ENCODE assay signal across 18 cellular contexts in the genomic region with DNA sequence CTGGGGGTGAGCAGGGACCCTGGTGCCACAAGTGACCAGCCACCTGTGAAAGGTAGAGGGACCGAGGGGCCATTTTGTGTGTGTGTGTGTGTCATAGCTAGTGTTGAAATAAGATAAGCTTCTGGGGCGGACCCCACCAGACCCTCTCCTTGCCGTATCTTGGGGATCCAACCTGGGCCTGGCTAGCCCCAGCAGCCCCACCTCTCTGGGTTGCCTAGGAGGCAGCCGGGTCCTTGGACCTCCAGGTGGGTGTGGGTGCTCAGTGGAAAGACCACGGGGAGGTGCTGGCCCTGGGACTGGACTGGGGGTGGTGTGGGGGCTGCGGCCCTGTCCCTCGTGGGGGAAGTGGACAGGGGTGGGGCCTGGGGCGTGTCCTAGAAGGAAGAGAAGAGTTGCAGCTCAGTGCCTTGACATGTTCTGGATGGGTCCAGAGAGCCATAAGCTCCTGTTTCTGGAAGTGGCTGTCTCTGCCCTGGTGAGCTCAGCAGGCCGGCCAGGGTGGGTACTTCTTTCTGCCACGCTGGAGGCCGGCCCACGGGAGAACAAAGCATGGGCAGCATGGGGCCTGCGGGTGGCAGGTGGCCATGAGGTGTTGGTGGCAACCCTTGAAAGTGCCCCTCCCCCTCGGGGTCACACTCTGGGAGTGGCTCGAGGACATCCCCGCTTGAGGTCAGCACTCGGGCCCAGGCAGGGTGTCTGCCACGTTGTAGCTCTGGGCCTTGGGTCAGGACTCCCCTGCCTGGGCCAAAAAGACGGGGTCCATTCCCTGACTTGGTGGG. TPM values are rescaled to one million over a fixed set of nuclear protein-coding genes. Genes with fewer than 3 reads are reported as not detected.
A peak's percentile ranks its signal among the peaks of the same experiment; 100 is the strongest.
DNase-seq lines count a peak whose midpoint lies in the region; ATAC-seq, FAIRE-seq and TF ChIP-seq lines count a peak whose summit lies in the region.
"Had no signal": no experiment of that assay in that cellular context is flagged by ENCODE, and none has a peak within 500 bp of the region (broad histone marks: within the 10 kb centered on the region; RNA-seq: fewer than 3 reads in every experiment).

No MANE protein-coding gene starts in this region.

- no peak for TF ChIP-seq POLR2A in HepG2 (IDR thresholded peaks at IDR 0.05; ENCODE audit: insufficient read depth in 1 of 2, low read depth in 2 of 2, low read length in 2 of 2)
- TF ChIP-seq POLR2A in right lobe of liver (IDR thresholded peaks at IDR 0.05): no peak
- TF ChIP-seq POLR2A in erythroblast (IDR thresholded peaks at IDR 0.05; ENCODE audit: low read length): no peak

- H3K9ac ChIP-seq in HepG2 (ENCODE audit: insufficient read depth, low read depth, low read length): no peak overlapping the region

- 19% methylated on average over 18 of the region's 19 CpGs for WGBS in HepG2 (ENCODE audit: low lambda C conversion rate)
- no CpG with 5 or more reads among the region's 19 CpGs for WGBS in right lobe of liver (ENCODE audit: insufficient coverage, low coverage, low lambda C conversion rate, missing lambda C conversion rate)

- H3K4me1 ChIP-seq in HepG2 (ENCODE audit: insufficient read depth, low read length) (no peaks in the 10 kb centered on the region), right lobe of liver (no peaks in the 10 kb centered on the region)
- H3K4me1 ChIP-seq: A549, HAP-1 had no signal

- no peak overlapping the region for H3K4me2 ChIP-seq in HepG2 (ENCODE audit: low read depth, low read length)
- H3K4me2 ChIP-seq: A549 had no signal

- in situ Hi-C loops in HepG2 (cut with HindIII; ENCODE audit: extremely low pct_ligation_motif_present, low pct_unique_long_range_greater_than_20kb): no loop called here

- no peak for TF ChIP-seq RAD21 in HepG2 (CRISPR knock-in tag; IDR thresholded peaks at IDR 0.05)

- no TSS peak for BruUV-seq in HepG2 (replicated peaks; lab: Mats Ljungman, UMichigan)

- H3K79me2 ChIP-seq in HepG2 (ENCODE audit: insufficient read depth, low read length): no peaks in the 10 kb centered on the region

- no peak overlapping the region for H2AFZ ChIP-seq in HepG2 (ENCODE audit: low read length)

- H3K27ac ChIP-seq in HepG2 (ENCODE audit: extremely low read length, insufficient read depth, low read length) (no peak overlapping the region), right lobe of liver (no peak overlapping the region)
- H3K27ac ChIP-seq: 22Rv1, A549, C4-2B had no signal

- no peak for TF ChIP-seq CTCF in HepG2 (CRISPR knock-in tag; IDR thresholded peaks at IDR 0.05)
- no peak for TF ChIP-seq CTCF in right lobe of liver (IDR thresholded peaks at IDR 0.05)

- H3K27me3 ChIP-seq in HepG2 (ENCODE audit: control insufficient read depth in 1 of 2, insufficient read depth in 2 of 2, low read length in 2 of 2): peaks cover 22 to 73% of the 10 kb centered on the region in 2 experiments; a peak in 4 of 5 replicates
- H3K27me3 ChIP-seq in right lobe of liver: no peaks in the 10 kb centered on the region

- H3K36me3 ChIP-seq in HepG2 (replicated peaks in 1 of 2; ENCODE audit: control insufficient read depth in 1 of 2, insufficient read depth in 2 of 2, low read length in 2 of 2) (no peaks in the 10 kb centered on the region), right lobe of liver (no peaks in the 10 kb centered on the region)
- H3K36me3 ChIP-seq: HAP-1 had no signal

- H3K4me3 ChIP-seq in HepG2 (replicated peaks in 1 of 3; ENCODE audit: insufficient read depth in 1 of 3, low read depth in 2 of 3, low read length in 3 of 3): no peak overlapping the region
- no peak overlapping the region for H3K4me3 ChIP-seq in right lobe of liver
- H3K4me3 ChIP-seq: A549, HAP-1 had no signal

- FAIRE-seq in HepG2 (lab: Jason Lieb, UNC): no peak
- FAIRE-seq: A549 had no signal

- no peaks in the 10 kb centered on the region; the same call in 1 of the 2 replicates for H4K20me1 ChIP-seq in HepG2 (ENCODE audit: insufficient read depth, low read length)

- POLR2A ChIA-PET in HepG2 (lab: Yijun Ruan, JAX): no interaction called here

- no peak for DNase-seq in HepG2 (ENCODE audit: low spot score)
- no peak for DNase-seq in right lobe of liver
- peak; percentile 16 to 46 for DNase-seq in erythroblast (lab: John Stamatoyannopoulos, UW)
- no peak for DNase-seq in NCI-H2171 treated with DMSO at 0.1 percent for 48 hours (lab: John Stamatoyannopoulos, UW)
- DNase-seq: AML-193; CD4-positive, alpha-beta T cell; DMS153; DMS79 treated with DMSO at 0.1 percent for 48 hours; GF-D8; GOT3; IMR-90; KBM-7 had no signal

- ATAC-seq in HepG2 (no peak), right lobe of liver (no peak), HG02623 (IDR thresholded peaks at IDR 0.05; ENCODE audit: unreplicated experiment) (no peak)
- ATAC-seq: A549 had no signal

- intact Hi-C loops in HepG2 (cut with micrococcal nuclease; ENCODE audit: unreplicated experiment): no loop called here
- intact Hi-C loops in right lobe of liver (cut with DNase I): loop anchor here in 1 of 2 donors (10.0 kb wide), 1 partner anchor 366 kb away; no protein-coding TSS in a partner anchor

- TF ChIP-seq EP300 in HepG2 (IDR thresholded peaks at IDR 0.05; ENCODE audit: low read depth in 2 of 2, low read length in 2 of 2) (no peak), HepG2 (CRISPR knock-in tag; IDR thresholded peaks at IDR 0.05; ENCODE audit: borderline replicate concordance) (no peak)

- H3K9me3 ChIP-seq in HepG2 (ENCODE audit: low read length) (no peaks in the 10 kb centered on the region), right lobe of liver (no peaks in the 10 kb centered on the region)
- H3K9me3 ChIP-seq: A549, HAP-1 had no signal

- CTCF ChIA-PET in HepG2 (lab: Yijun Ruan, JAX; ENCODE audit: low intra/inter-chr PET ratio, low total read pairs): no interaction called here

RNA-seq across cellular contexts. Expression of gene RBBP8NL, which starts 8.4 kb away (rescaled TPM):
- 0.46 and 0.86 TPM in 2 replicates for total RNA-seq in HepG2 (2016; rRNA removed; fragmentation: Illumina TruSeq; extraction: Trizol)
- 0.30 and 0.62 TPM in 2 replicates for total RNA-seq in HepG2 (2016; cell fraction: cytosol; rRNA removed; fragmentation: Illumina TruSeq; extraction: Trizol; ENCODE audit: low read depth)
- 0.65 and 0.76 TPM in 2 replicates for total RNA-seq in HepG2 (2016; cell fraction: insoluble cytoplasmic fraction; rRNA removed; fragmentation: Illumina TruSeq; extraction: Trizol)
- 0.52 and 0.65 TPM in 2 replicates for total RNA-seq in HepG2 (2016; cell fraction: membrane; rRNA removed; fragmentation: Illumina TruSeq; extraction: Trizol)
- total RNA-seq in HepG2 (2016; cell fraction: nucleus; rRNA removed; fragmentation: Illumina TruSeq; extraction: Trizol): 0.78 and 0.81 TPM in 2 replicates
- 0.69 and 0.82 TPM in 2 replicates for polyA plus RNA-seq in HepG2 (2011; rRNA removed)
- polyA plus RNA-seq in HepG2 (2011; cell fraction: cytosol; rRNA removed): 0.46 and 0.94 TPM in 2 replicates
- polyA plus RNA-seq in HepG2 (2011; cell fraction: nucleus; rRNA removed): 1.1 and 1.2 TPM in 2 replicates
- 0.24 and 0.42 TPM in 2 replicates for polyA plus RNA-seq in HepG2 (2012)
- 0.52 and 0.54 TPM in 2 replicates for polyA plus RNA-seq in HepG2 (2016; cell fraction: cytosol; fragmentation: Illumina TruSeq; extraction: Trizol; ENCODE audit: low read depth)
- polyA plus RNA-seq in HepG2 (2016; cell fraction: insoluble cytoplasmic fraction; fragmentation: Illumina TruSeq; extraction: Trizol; ENCODE audit: low read depth): 0.67 and 0.91 TPM in 2 replicates
- 0.51 and 0.60 TPM in 2 replicates for polyA plus RNA-seq in HepG2 (2016; cell fraction: membrane; fragmentation: Illumina TruSeq; extraction: Trizol; ENCODE audit: low read depth)
- polyA plus RNA-seq in HepG2 (2016; cell fraction: nucleus; fragmentation: Illumina TruSeq; extraction: Trizol; ENCODE audit: insufficient read depth, low read depth): 0.97 and 1.1 TPM in 2 replicates
- 0.40 TPM in 1 of 2 replicates, not detected in the other for polyA minus RNA-seq in HepG2 (2011; rRNA and poly(A)+ RNA removed; ENCODE audit: low replicate concordance)
- 0.40 TPM in 1 of 2 replicates, not detected in the other for polyA minus RNA-seq in HepG2 (2011; cell fraction: cytosol; rRNA and poly(A)+ RNA removed)
- polyA minus RNA-seq in HepG2 (2011; cell fraction: nucleus; rRNA and poly(A)+ RNA removed): 0.26 and 0.75 TPM in 2 replicates
- total RNA-seq in right lobe of liver: not detected
- total RNA-seq: CD4-positive, alpha-beta T cell; IMR-90 had no signal
- polyA plus RNA-seq: A549, BJ, IMR-90 had no signal

RNA-seq across cellular contexts. Expression of gene CABLES2, which starts 11.8 kb away (rescaled TPM):
- total RNA-seq in HepG2 (2016; rRNA removed; fragmentation: Illumina TruSeq; extraction: Trizol) (9.7 and 10.2 TPM in 2 replicates), right lobe of liver (1 to 10 TPM; 1.4 to 2.9 (median 2.5) TPM)
- 3.4 and 4.0 TPM in 2 replicates for total RNA-seq in HepG2 (2016; cell fraction: cytosol; rRNA removed; fragmentation: Illumina TruSeq; extraction: Trizol; ENCODE audit: low read depth)
- 9.2 and 9.3 TPM in 2 replicates for total RNA-seq in HepG2 (2016; cell fraction: insoluble cytoplasmic fraction; rRNA removed; fragmentation: Illumina TruSeq; extraction: Trizol)
- 13.2 and 14.3 TPM in 2 replicates for total RNA-seq in HepG2 (2016; cell fraction: membrane; rRNA removed; fragmentation: Illumina TruSeq; extraction: Trizol)
- 5.6 and 7.3 TPM in 2 replicates for total RNA-seq in HepG2 (2016; cell fraction: nucleus; rRNA removed; fragmentation: Illumina TruSeq; extraction: Trizol)
- polyA plus RNA-seq in HepG2 (2011; rRNA removed): 5.2 and 5.9 TPM in 2 replicates
- 4.8 and 5.4 TPM in 2 replicates for polyA plus RNA-seq in HepG2 (2011; cell fraction: cytosol; rRNA removed)
- polyA plus RNA-seq in HepG2 (2011; cell fraction: nucleus; rRNA removed): 6.8 and 7.6 TPM in 2 replicates
- 4.7 and 5.4 TPM in 2 replicates for polyA plus RNA-seq in HepG2 (2012)
- 7.5 and 8.3 TPM in 2 replicates for polyA plus RNA-seq in HepG2 (2016; cell fraction: cytosol; fragmentation: Illumina TruSeq; extraction: Trizol; ENCODE audit: low read depth)
- polyA plus RNA-seq in HepG2 (2016; cell fraction: insoluble cytoplasmic fraction; fragmentation: Illumina TruSeq; extraction: Trizol; ENCODE audit: low read depth): 20.6 and 26.7 TPM in 2 replicates
- 20.0 and 22.1 TPM in 2 replicates for polyA plus RNA-seq in HepG2 (2016; cell fraction: membrane; fragmentation: Illumina TruSeq; extraction: Trizol; ENCODE audit: low read depth)
- 18.8 and 19.3 TPM in 2 replicates for polyA plus RNA-seq in HepG2 (2016; cell fraction: nucleus; fragmentation: Illumina TruSeq; extraction: Trizol; ENCODE audit: insufficient read depth, low read depth)
- 5.3 and 6.3 TPM in 2 replicates for polyA minus RNA-seq in HepG2 (2011; rRNA and poly(A)+ RNA removed; ENCODE audit: low replicate concordance)
- polyA minus RNA-seq in HepG2 (2011; cell fraction: cytosol; rRNA and poly(A)+ RNA removed): 4.9 and 6.3 TPM in 2 replicates
- 4.8 and 5.2 TPM in 2 replicates for polyA minus RNA-seq in HepG2 (2011; cell fraction: nucleus; rRNA and poly(A)+ RNA removed)

RNA-seq across cellular contexts. Expression of gene RPS21, which starts 32.0 kb away (rescaled TPM):
- total RNA-seq in HepG2 (2016; rRNA removed; fragmentation: Illumina TruSeq; extraction: Trizol) (2,584 and 2,647 TPM in 2 replicates), right lobe of liver (100 to 1,000 TPM; 339 to 696 (median 413) TPM)
- 3,497 and 3,511 TPM in 2 replicates for total RNA-seq in HepG2 (2016; cell fraction: cytosol; rRNA removed; fragmentation: Illumina TruSeq; extraction: Trizol; ENCODE audit: low read depth)
- total RNA-seq in HepG2 (2016; cell fraction: insoluble cytoplasmic fraction; rRNA removed; fragmentation: Illumina TruSeq; extraction: Trizol): 2,606 and 2,768 TPM in 2 replicates
- total RNA-seq in HepG2 (2016; cell fraction: membrane; rRNA removed; fragmentation: Illumina TruSeq; extraction: Trizol): 4,939 and 5,761 TPM in 2 replicates
- 1,156 and 1,166 TPM in 2 replicates for total RNA-seq in HepG2 (2016; cell fraction: nucleus; rRNA removed; fragmentation: Illumina TruSeq; extraction: Trizol)
- 9,925 and 11,063 TPM in 2 replicates for polyA plus RNA-seq in HepG2 (2011; rRNA removed)
- polyA plus RNA-seq in HepG2 (2011; cell fraction: cytosol; rRNA removed): 11,031 and 15,081 TPM in 2 replicates
- polyA plus RNA-seq in HepG2 (2011; cell fraction: nucleus; rRNA removed): 5,156 and 5,267 TPM in 2 replicates
- polyA plus RNA-seq in HepG2 (2012): 6,658 and 8,852 TPM in 2 replicates
- 5,362 and 5,590 TPM in 2 replicates for polyA plus RNA-seq in HepG2 (2016; cell fraction: cytosol; fragmentation: Illumina TruSeq; extraction: Trizol; ENCODE audit: low read depth)
- 3,197 and 3,428 TPM in 2 replicates for polyA plus RNA-seq in HepG2 (2016; cell fraction: insoluble cytoplasmic fraction; fragmentation: Illumina TruSeq; extraction: Trizol; ENCODE audit: low read depth)
- 5,998 and 6,820 TPM in 2 replicates for polyA plus RNA-seq in HepG2 (2016; cell fraction: membrane; fragmentation: Illumina TruSeq; extraction: Trizol; ENCODE audit: low read depth)
- polyA plus RNA-seq in HepG2 (2016; cell fraction: nucleus; fragmentation: Illumina TruSeq; extraction: Trizol; ENCODE audit: insufficient read depth, low read depth): 2,753 and 2,989 TPM in 2 replicates
- 2,340 and 3,999 TPM in 2 replicates for polyA minus RNA-seq in HepG2 (2011; rRNA and poly(A)+ RNA removed; ENCODE audit: low replicate concordance)
- polyA minus RNA-seq in HepG2 (2011; cell fraction: cytosol; rRNA and poly(A)+ RNA removed): 1,154 and 1,167 TPM in 2 replicates
- polyA minus RNA-seq in HepG2 (2011; cell fraction: nucleus; rRNA and poly(A)+ RNA removed): 809 and 896 TPM in 2 replicates

RNA-seq across cellular contexts. Expression of gene LAMA5, which starts 51.8 kb away (rescaled TPM):
- 28.5 and 44.7 TPM in 2 replicates for total RNA-seq in HepG2 (2016; rRNA removed; fragmentation: Illumina TruSeq; extraction: Trizol)
- 32.2 and 40.1 TPM in 2 replicates for total RNA-seq in HepG2 (2016; cell fraction: cytosol; rRNA removed; fragmentation: Illumina TruSeq; extraction: Trizol; ENCODE audit: low read depth)
- total RNA-seq in HepG2 (2016; cell fraction: insoluble cytoplasmic fraction; rRNA removed; fragmentation: Illumina TruSeq; extraction: Trizol): 24.0 and 53.5 TPM in 2 replicates
- total RNA-seq in HepG2 (2016; cell fraction: membrane; rRNA removed; fragmentation: Illumina TruSeq; extraction: Trizol): 23.5 and 24.2 TPM in 2 replicates
- 108 and 131 TPM in 2 replicates for total RNA-seq in HepG2 (2016; cell fraction: nucleus; rRNA removed; fragmentation: Illumina TruSeq; extraction: Trizol)
- 21.0 and 22.7 TPM in 2 replicates for polyA plus RNA-seq in HepG2 (2011; rRNA removed)
- polyA plus RNA-seq in HepG2 (2011; cell fraction: cytosol; rRNA removed): 9.5 and 17.6 TPM in 2 replicates
- polyA plus RNA-seq in HepG2 (2011; cell fraction: nucleus; rRNA removed): 504 and 754 TPM in 2 replicates
- 96.2 and 135 TPM in 2 replicates for polyA plus RNA-seq in HepG2 (2012)
- 12.5 and 12.7 TPM in 2 replicates for polyA plus RNA-seq in HepG2 (2016; cell fraction: cytosol; fragmentation: Illumina TruSeq; extraction: Trizol; ENCODE audit: low read depth)
- polyA plus RNA-seq in HepG2 (2016; cell fraction: insoluble cytoplasmic fraction; fragmentation: Illumina TruSeq; extraction: Trizol; ENCODE audit: low read depth): 34.3 and 49.3 TPM in 2 replicates
- 14.2 and 17.2 TPM in 2 replicates for polyA plus RNA-seq in HepG2 (2016; cell fraction: membrane; fragmentation: Illumina TruSeq; extraction: Trizol; ENCODE audit: low read depth)
- polyA plus RNA-seq in HepG2 (2016; cell fraction: nucleus; fragmentation: Illumina TruSeq; extraction: Trizol; ENCODE audit: insufficient read depth, low read depth): 598 and 620 TPM in 2 replicates
- 26.2 and 35.7 TPM in 2 replicates for polyA minus RNA-seq in HepG2 (2011; rRNA and poly(A)+ RNA removed; ENCODE audit: low replicate concordance)
- polyA minus RNA-seq in HepG2 (2011; cell fraction: cytosol; rRNA and poly(A)+ RNA removed): 23.2 and 27.1 TPM in 2 replicates
- 70.0 and 71.2 TPM in 2 replicates for polyA minus RNA-seq in HepG2 (2011; cell fraction: nucleus; rRNA and poly(A)+ RNA removed)
- total RNA-seq in right lobe of liver: 10 to 100 TPM; 30.3 to 80.8 (median 47.1) TPM

RNA-seq across cellular contexts. Expression of gene GATA5, which starts 56.9 kb away (rescaled TPM):
- total RNA-seq in HepG2 (2016; rRNA removed; fragmentation: Illumina TruSeq; extraction: Trizol) (0.20 and 0.39 TPM in 2 replicates), right lobe of liver (under 1 TPM; 0.12 to 0.56 (median 0.26) TPM)
- 0.09 and 0.10 TPM in 2 replicates for total RNA-seq in HepG2 (2016; cell fraction: cytosol; rRNA removed; fragmentation: Illumina TruSeq; extraction: Trizol; ENCODE audit: low read depth)
- total RNA-seq in HepG2 (2016; cell fraction: insoluble cytoplasmic fraction; rRNA removed; fragmentation: Illumina TruSeq; extraction: Trizol): 0.10 and 0.32 TPM in 2 replicates
- total RNA-seq in HepG2 (2016; cell fraction: membrane; rRNA removed; fragmentation: Illumina TruSeq; extraction: Trizol): 0.31 and 0.65 TPM in 2 replicates
- 0.19 and 0.22 TPM in 2 replicates for total RNA-seq in HepG2 (2016; cell fraction: nucleus; rRNA removed; fragmentation: Illumina TruSeq; extraction: Trizol)
- polyA plus RNA-seq in HepG2 (2011; rRNA removed): 0.12 and 0.18 TPM in 2 replicates
- polyA plus RNA-seq in HepG2 (2011; cell fraction: cytosol; rRNA removed): 0.10 and 0.19 TPM in 2 replicates
- 0.09 and 0.27 TPM in 2 replicates for polyA plus RNA-seq in HepG2 (2011; cell fraction: nucleus; rRNA removed)
- polyA plus RNA-seq in HepG2 (2012): 0.05 and 0.16 TPM in 2 replicates
- polyA plus RNA-seq in HepG2 (2016; cell fraction: cytosol; fragmentation: Illumina TruSeq; extraction: Trizol; ENCODE audit: low read depth): 0.26 and 0.33 TPM in 2 replicates
- 0.29 and 0.56 TPM in 2 replicates for polyA plus RNA-seq in HepG2 (2016; cell fraction: insoluble cytoplasmic fraction; fragmentation: Illumina TruSeq; extraction: Trizol; ENCODE audit: low read depth)
- 0.41 and 0.42 TPM in 2 replicates for polyA plus RNA-seq in HepG2 (2016; cell fraction: membrane; fragmentation: Illumina TruSeq; extraction: Trizol; ENCODE audit: low read depth)
- polyA plus RNA-seq in HepG2 (2016; cell fraction: nucleus; fragmentation: Illumina TruSeq; extraction: Trizol; ENCODE audit: insufficient read depth, low read depth): 0.41 and 0.80 TPM in 2 replicates
- 0.18 TPM in 1 of 2 replicates, not detected in the other for polyA minus RNA-seq in HepG2 (2011; rRNA and poly(A)+ RNA removed; ENCODE audit: low replicate concordance)
- polyA minus RNA-seq in HepG2 (2011; cell fraction: cytosol; rRNA and poly(A)+ RNA removed): not detected in 2 replicates
- not detected in 2 replicates for polyA minus RNA-seq in HepG2 (2011; cell fraction: nucleus; rRNA and poly(A)+ RNA removed)
- total RNA-seq: CD4-positive, alpha-beta T cell; IMR-90 had no signal
- polyA plus RNA-seq: BJ, IMR-90 had no signal

Comparison
In these comparisons a context has a peak if more than half of its experiments do, and no peak if none do; other contexts are left out.
1. DNase-seq: peak in erythroblast (2 of 2); none in HepG2 (single experiment), right lobe of liver (0 of 3) and NCI-H2171 treated with DMSO at 0.1 percent for 48 hours (single experiment).